ENCODE assay signal across 13 cellular contexts in the genomic region with DNA sequence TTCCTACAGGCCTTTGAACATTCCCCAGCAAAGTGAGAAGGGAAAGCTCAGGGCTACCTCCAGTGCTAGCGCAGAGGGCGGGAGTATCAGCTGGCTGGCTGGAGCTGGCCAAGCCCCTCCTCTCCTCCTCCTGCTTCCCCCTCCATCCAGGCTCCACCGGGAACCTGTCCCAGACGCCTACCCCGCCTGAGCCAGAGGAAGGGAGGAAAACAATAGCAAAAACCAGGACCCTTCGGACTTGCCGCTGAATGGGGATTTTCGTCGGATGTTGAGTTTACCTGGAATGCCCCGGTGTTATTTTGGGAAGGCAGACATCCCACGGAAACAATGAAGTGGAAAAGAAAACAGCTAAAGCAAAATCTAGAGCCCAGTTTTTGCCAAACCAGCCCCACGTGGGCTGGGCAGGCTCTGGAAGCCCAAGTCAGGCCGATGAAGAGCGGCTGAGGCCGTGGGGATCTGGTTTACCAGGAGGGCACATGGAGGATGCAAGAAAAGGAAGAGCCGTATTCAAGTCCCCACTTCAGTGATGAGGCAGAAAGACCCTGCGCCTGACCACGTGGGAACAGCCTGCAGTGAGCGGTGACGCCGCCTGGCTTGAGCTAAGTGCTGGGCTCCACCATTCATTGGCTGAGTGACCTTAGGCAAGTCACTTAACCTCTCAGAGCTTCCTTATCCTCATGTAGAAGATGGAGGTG.
DNase-seq lines count a peak whose midpoint lies in the region; ATAC-seq and TF ChIP-seq lines count a peak whose summit lies in the region.
"Had no signal": no experiment of that assay in that cellular context is flagged by ENCODE, and none has a peak within 500 bp of the region (broad histone marks: within the 10 kb centered on the region; RNA-seq: fewer than 3 reads in every experiment).

No MANE protein-coding gene starts in this region.

- peak overlapping the region; percentile 45; the same call in 1 of the 2 replicates for H3K4me3 ChIP-seq in GM23248
- no peak overlapping the region for H3K4me3 ChIP-seq in esophagus (ENCODE audit: low read depth in 1 of 2, low read length in 2 of 2)
- no peak overlapping the region for H3K4me3 ChIP-seq in PC-9
- H3K4me3 ChIP-seq: SK-N-MC had no signal

- no peak overlapping the region for H3K27ac ChIP-seq in GM23248
- H3K27ac ChIP-seq in esophagus (ENCODE audit: low read depth in 2 of 2, low read length in 1 of 2), result peak overlapping the region; percentile 1 to 47
- no peak overlapping the region for H3K27ac ChIP-seq in PC-9
- H3K27ac ChIP-seq: neutrophil, SK-N-MC had no signal

- H3K36me3 ChIP-seq in GM23248 (ENCODE audit: low read depth), result no peaks in the 10 kb centered on the region
- no peaks in the 10 kb centered on the region for H3K36me3 ChIP-seq in esophagus (ENCODE audit: control insufficient read depth in 2 of 2, insufficient read depth in 2 of 2, low read length in 1 of 2)
- no peaks in the 10 kb centered on the region for H3K36me3 ChIP-seq in PC-9 (ENCODE audit: low read depth)
- H3K36me3 ChIP-seq: neutrophil had no signal

- POLR2A ChIA-PET in PC-9 (lab: Charles Lee; ENCODE audit: unreplicated experiment), result no interaction called here

- H3K27me3 ChIP-seq in GM23248 (replicated peaks; ENCODE audit: insufficient read depth), result no peaks in the 10 kb centered on the region
- H3K27me3 ChIP-seq in esophagus (ENCODE audit: control insufficient read depth in 1 of 2, insufficient read depth in 2 of 2, low read length in 2 of 2), result no peaks in the 10 kb centered on the region
- no peaks in the 10 kb centered on the region for H3K27me3 ChIP-seq in PC-9 (ENCODE audit: insufficient read depth, low read depth)

- peaks cover 8% of the 10 kb centered on the region; the same call in 1 of the 2 replicates for H3K4me1 ChIP-seq in GM23248 (ENCODE audit: insufficient read depth)
- H3K4me1 ChIP-seq in esophagus (ENCODE audit: control insufficient read depth in 2 of 2, insufficient read depth in 2 of 2, low read length in 1 of 2), result no peaks in the 10 kb centered on the region
- no peaks in the 10 kb centered on the region for H3K4me1 ChIP-seq in PC-9 (replicated peaks; ENCODE audit: insufficient read depth)

- BruUV-seq in PC-9 (replicated peaks; lab: Mats Ljungman, UMichigan), result no TSS peak

- in situ Hi-C loops in GM23248 (cut with MboI), result no loop called here

- intact Hi-C loops in left colon (cut with DNase I, micrococcal nuclease), result no loop called here
- intact Hi-C loops in sciatic nerve (cut with DNase I), result no loop called here
- intact Hi-C loops in PC-9 (cut with micrococcal nuclease; ENCODE audit: unreplicated experiment), result no loop called here

- ATAC-seq in left colon (no peak), sciatic nerve (peak; percentile 94), HG02885 (IDR thresholded peaks at IDR 0.05; ENCODE audit: poor library complexity, unreplicated experiment) (no peak), HG02970 (IDR thresholded peaks at IDR 0.05; ENCODE audit: low FRiP score, unreplicated experiment) (no peak)

- H3K79me2 ChIP-seq in GM23248 (ENCODE audit: insufficient read depth), result no peaks in the 10 kb centered on the region
- no peaks in the 10 kb centered on the region for H3K79me2 ChIP-seq in PC-9 (ENCODE audit: low read depth)

- H4K20me1 ChIP-seq in GM23248 (ENCODE audit: insufficient read depth) (no peaks in the 10 kb centered on the region), PC-9 (ENCODE audit: insufficient read depth) (no peaks in the 10 kb centered on the region)

- no peak overlapping the region for H3K9ac ChIP-seq in GM23248

- H3F3A ChIP-seq in GM23248 (ENCODE audit: insufficient read depth), result no peaks in the 10 kb centered on the region
- no peaks in the 10 kb centered on the region for H3F3A ChIP-seq in PC-9 (ENCODE audit: insufficient read depth, low read depth)

- DNase-seq in GM23248, result peak; percentile 41
- DNase-seq in left colon, result peak; percentile 25 to 44
- DNase-seq in sciatic nerve (ENCODE audit: low spot score), result peak; percentile 68
- DNase-seq in PC-9, result no peak
- no peak for DNase-seq in stimulated activated CD4-positive, alpha-beta T cell treated with anti-CD3 and anti-CD28 coated beads, Interleukin-12 subunit alpha, Interleukin-12 subunit beta, amount 100 ng/mL, for 4 hours
- DNase-seq: activated CD4-positive, alpha-beta T cell treated with anti-CD3 and anti-CD28 coated beads for 48 hours; HFFc6; NCI-H510A had no signal

- WGBS in GM23248 (ENCODE audit: low coverage in 1 of 2, low lambda C conversion rate in 2 of 2, missing lambda C conversion rate in 2 of 2), 2 experiments, result 27 to 30% methylated on average over 21 of the region's 21 CpGs
- WGBS in esophagus, 2 donors, result 44 to 54% methylated on average over 19 to 21 of the region's 21 CpGs

- H3K9me3 ChIP-seq in GM23248 (ENCODE audit: low read depth) (no peaks in the 10 kb centered on the region), esophagus (ENCODE audit: control insufficient read depth in 2 of 2, insufficient read depth in 1 of 2, low read depth in 1 of 2, low read length in 1 of 2) (no peaks in the 10 kb centered on the region), PC-9 (ENCODE audit: insufficient read depth, low read depth) (peaks cover 7% of the 10 kb centered on the region; the same call in 1 of the 2 replicates)
- H3K9me3 ChIP-seq: neutrophil had no signal

- H2AFZ ChIP-seq in GM23248, result peak overlapping the region; percentile 88
- no peak overlapping the region for H2AFZ ChIP-seq in PC-9

- H3K4me2 ChIP-seq in GM23248 (ENCODE audit: unreplicated experiment), result peak overlapping the region; percentile 36
- H3K4me2 ChIP-seq in PC-9, result no peak overlapping the region

- TF ChIP-seq CTCF in PC-9 (conservative IDR thresholded peaks at IDR 0.05), result no peak

- no peaks in the 10 kb centered on the region for H3K9me2 ChIP-seq in GM23248 (ENCODE audit: insufficient read depth)
- no peaks in the 10 kb centered on the region for H3K9me2 ChIP-seq in PC-9 (ENCODE audit: insufficient read depth)

- CTCF ChIA-PET in PC-9 (lab: Charles Lee), result no interaction called here

Comparison
In these comparisons a context has a peak if more than half of its experiments do, and no peak if none do; other contexts are left out.
1. DNase-seq: peak in GM23248 (single experiment), left colon (2 of 2) and sciatic nerve (single experiment); none in PC-9 (0 of 2) and stimulated activated CD4-positive, alpha-beta T cell treated with anti-CD3 and anti-CD28 coated beads, Interleukin-12 subunit alpha, Interleukin-12 subunit beta, amount 100 ng/mL, for 4 hours (single experiment).
2. H3K27ac ChIP-seq: peak in esophagus (2 of 2); none in GM23248 (single experiment) and PC-9 (single experiment).